In the genomic region with DNA sequence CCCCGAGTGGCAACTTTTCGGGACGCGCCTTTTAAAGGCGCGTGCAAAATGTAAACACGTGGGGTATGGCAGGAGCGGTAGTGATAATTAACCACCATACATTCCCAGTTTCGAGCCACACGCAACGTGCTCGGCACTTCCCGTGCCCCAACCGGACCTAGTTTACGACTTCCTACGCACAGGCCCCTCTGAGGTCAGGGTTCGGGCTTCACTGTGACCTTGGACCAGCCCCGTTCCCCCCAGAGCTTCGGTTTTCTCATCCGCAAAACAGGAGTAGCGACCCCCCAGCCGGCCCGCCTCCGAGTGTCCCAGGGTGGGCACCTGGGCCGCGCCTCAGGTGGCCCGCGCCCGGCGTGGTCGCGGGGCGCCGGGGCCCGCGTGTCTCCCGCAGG, we compare ENCODE assay signal across 8 cellular contexts. TPM values are rescaled to one million over a fixed set of nuclear protein-coding genes. Genes with fewer than 3 reads are reported as not detected.
A peak's percentile ranks its signal among the peaks of the same experiment; 100 is the strongest.
DNase-seq lines count a peak whose midpoint lies in the region; ATAC-seq and TF ChIP-seq lines count a peak whose summit lies in the region.

No MANE protein-coding gene starts in this region.

- peak; percentile 20 to 30 for ATAC-seq in gastrocnemius medialis

- peak overlapping the region; percentile 92 for H3K4me2 ChIP-seq in SK-N-SH
- peak overlapping the region; percentile 81 for H3K4me2 ChIP-seq in hepatocyte

- TF ChIP-seq EP300 in SK-N-SH (IDR thresholded peaks at IDR 0.05; ENCODE audit: borderline replicate concordance in 1 of 2, low read depth in 1 of 2, low read length in 1 of 2) = no peak

- POLR2A ChIA-PET in SK-N-SH (lab: Yijun Ruan, JAX) = interaction anchor here (0.6 to 3.2 kb wide), 7 partner anchors 9 to 229 kb away, joined by 3 to 35 read pairs (median 4); partner anchors contain the start of genes LSM3 and XPC

- peaks cover 14% of the 10 kb centered on the region for H3F3A ChIP-seq in SK-N-SH (replicated peaks; ENCODE audit: insufficient read depth)

- H3K4me1 Mint-ChIP-seq in Calu3 (ENCODE audit: low read depth, unreplicated experiment) = peaks cover 23% of the 10 kb centered on the region

- peak overlapping the region; percentile 80 for H3K9ac ChIP-seq in SK-N-SH

- H2AFZ ChIP-seq in SK-N-SH (ENCODE audit: low read depth) (peak overlapping the region; percentile 88), hepatocyte (peak overlapping the region; percentile 80)

- H3K4me3 ChIP-seq in HL-60 (replicated peaks; ENCODE audit: insufficient read depth, low read length) (peak overlapping the region; percentile 94), SK-N-SH (ENCODE audit: low read depth in 2 of 2, low read length in 1 of 2) (peak overlapping the region; percentile 88 to 99), hepatocyte (peak overlapping the region; percentile 78), gastrocnemius medialis (peak overlapping the region; percentile 68 to 91 (median 72))

- H3K9me2 ChIP-seq in SK-N-SH = no peaks in the 10 kb centered on the region
- H3K9me2 ChIP-seq in hepatocyte (replicated peaks; ENCODE audit: insufficient read depth) = no peaks in the 10 kb centered on the region

- in situ Hi-C loops in gastrocnemius medialis (cut with MboI; ENCODE audit: low sequenced_read_pairs in 4 of 4) = loop anchor here in 1 of 4 donors (10.0 to 25.0 kb wide), 2 partner anchors 229 to 637 kb away; partner anchors contain the start of gene HDAC11

- H3K27me3 ChIP-seq in HL-60 (ENCODE audit: insufficient read depth, poor library complexity, severe bottlenecking) = no peaks in the 10 kb centered on the region
- no peaks in the 10 kb centered on the region for H3K27me3 ChIP-seq in SK-N-SH (ENCODE audit: insufficient read depth)
- no peaks in the 10 kb centered on the region for H3K27me3 ChIP-seq in hepatocyte
- H3K27me3 ChIP-seq in gastrocnemius medialis = no peaks in the 10 kb centered on the region

- H3K4me3 Mint-ChIP-seq in Calu3 (ENCODE audit: low read depth, unreplicated experiment) = peak overlapping the region; percentile 97

- no peaks in the 10 kb centered on the region for H3K9me3 ChIP-seq in SK-N-SH
- no peaks in the 10 kb centered on the region for H3K9me3 ChIP-seq in hepatocyte (ENCODE audit: low read depth)
- no peaks in the 10 kb centered on the region for H3K9me3 ChIP-seq in gastrocnemius medialis

- peaks cover 22 to 38% of the 10 kb centered on the region in 2 experiments for H3K36me3 ChIP-seq in SK-N-SH (replicated peaks in 1 of 2; ENCODE audit: control insufficient read depth in 1 of 2, insufficient read depth in 2 of 2, low read length in 1 of 2)
- H3K36me3 ChIP-seq in hepatocyte (replicated peaks; ENCODE audit: insufficient read depth, low read depth) = no peaks in the 10 kb centered on the region
- peaks cover 0 to 14% of the 10 kb centered on the region in 2 donors for H3K36me3 ChIP-seq in gastrocnemius medialis

- H3K27ac Mint-ChIP-seq in Calu3 (ENCODE audit: unreplicated experiment) = peak overlapping the region; percentile 39

- no TSS peak for BruUV-seq in Calu3 (replicated peaks; lab: Mats Ljungman, UMichigan)

- TF ChIP-seq RAD21 in SK-N-SH (IDR thresholded peaks at IDR 0.05; ENCODE audit: low read length) = no peak

- H4K20me1 ChIP-seq in SK-N-SH (ENCODE audit: insufficient read depth) (peaks cover 32% of the 10 kb centered on the region), hepatocyte (ENCODE audit: insufficient read depth, poor library complexity, severe bottlenecking) (peaks cover 19% of the 10 kb centered on the region)

- H3K27ac ChIP-seq in HL-60 (replicated peaks) = peak overlapping the region; percentile 89
- peak overlapping the region; percentile 83 to 93; a peak in 3 of 4 replicates for H3K27ac ChIP-seq in SK-N-SH (ENCODE audit: low read depth in 2 of 2, low read length in 1 of 2)
- H3K27ac ChIP-seq in hepatocyte = peak overlapping the region; percentile 60
- peak overlapping the region; percentile 92 to 98 (median 94) for H3K27ac ChIP-seq in gastrocnemius medialis

- H3K36me3 Mint-ChIP-seq in Calu3 (ENCODE audit: insufficient read depth, unreplicated experiment) = peaks cover 33% of the 10 kb centered on the region

- H3K9me3 Mint-ChIP-seq in Calu3 (ENCODE audit: low read depth, unreplicated experiment) = no peaks in the 10 kb centered on the region

- H3K79me2 ChIP-seq in SK-N-SH (ENCODE audit: insufficient read depth) = peaks cover 68% of the 10 kb centered on the region
- peaks cover 57% of the 10 kb centered on the region for H3K79me2 ChIP-seq in hepatocyte

- intact Hi-C loops in Calu3 (cut with micrococcal nuclease; ENCODE audit: unreplicated experiment) = loop anchor here (1.0 to 10.0 kb wide), 3 partner anchors 32 to 469 kb away; no protein-coding TSS in a partner anchor
- intact Hi-C loops in gastrocnemius medialis (cut with DNase I; ENCODE audit: low total_unique reads) = loop anchor here (2.0 to 10.0 kb wide), 4 partner anchors 161 to 639 kb away; partner anchors contain the start of genes CCDC174 and HDAC11

- no peak for TF ChIP-seq POLR2A in gastrocnemius medialis (IDR thresholded peaks at IDR 0.05)

- H3K4me1 ChIP-seq in SK-N-SH (ENCODE audit: control insufficient read depth in 1 of 2, insufficient read depth in 2 of 2, low read depth in 1 of 2, low read length in 1 of 2) = peaks cover 15 to 34% of the 10 kb centered on the region in 2 experiments
- H3K4me1 ChIP-seq in hepatocyte (ENCODE audit: insufficient read depth) = peaks cover 23% of the 10 kb centered on the region
- peaks cover 33 to 41% of the 10 kb centered on the region in 2 donors for H3K4me1 ChIP-seq in gastrocnemius medialis

- peak; percentile 27 for DNase-seq in Calu3
- peak; percentile 82 for DNase-seq in GM20000 (ENCODE audit: low spot score)
- DNase-seq in HL-60 (ENCODE audit: low read depth in 1 of 2, low spot score in 1 of 2) = peak; percentile 78 to 85
- DNase-seq in SK-N-SH = peak; percentile 77
- peak in 46 of 58 donors; percentile 39 to 87 (median 73) for DNase-seq in anterior cingulate cortex (lab: John Stamatoyannopoulos, UW)
- DNase-seq in hepatocyte (ENCODE audit: low spot score) = peak; percentile 63
- DNase-seq in gastrocnemius medialis = peak; percentile 65 to 67
- no peak for DNase-seq in T-helper 9 cell

- WGBS in SK-N-SH (ENCODE audit: low lambda C conversion rate) = 2% methylated on average over 7 of the region's 37 CpGs
- 1% methylated on average over 37 of the region's 37 CpGs for WGBS in hepatocyte (ENCODE audit: low lambda C conversion rate, missing lambda C conversion rate)

- CTCF ChIA-PET in Calu3 (lab: Charles Lee) = interaction anchor here (0.9 to 2.2 kb wide), 5 partner anchors 10 to 247 kb away, joined by 3 to 28 read pairs (median 8); partner anchors contain the start of genes LSM3 and XPC
- CTCF ChIA-PET in SK-N-SH (lab: Yijun Ruan, JAX) = interaction anchor here (0.9 to 3.9 kb wide), 4 partner anchors 21 to 244 kb away, joined by 3 to 37 read pairs (median 5); partner anchors contain the start of gene WNT7A

- TF ChIP-seq CTCF in Calu3 (IDR thresholded peaks at IDR 0.05; ENCODE audit: unreplicated experiment) (no peak), GM20000 (IDR thresholded peaks at IDR 0.05; ENCODE audit: extremely low read depth, missing control alignments) (no peak), HL-60 (IDR thresholded peaks at IDR 0.05; ENCODE audit: insufficient read depth, low read length) (no peak), SK-N-SH (IDR thresholded peaks at IDR 0.05) (no peak), hepatocyte (IDR thresholded peaks at IDR 0.05; ENCODE audit: poor library complexity) (no peak), gastrocnemius medialis (IDR thresholded peaks at IDR 0.05 in 4 of 5, conservative IDR thresholded peaks at IDR 0.05 in 1 of 5) (no peak)

- H3K27me3 Mint-ChIP-seq in Calu3 (ENCODE audit: unreplicated experiment) = no peaks in the 10 kb centered on the region

TF ChIP-seq in SK-N-SH, 30 proteins besides CTCF, POLR2A, EP300 and RAD21 (continues in another document):
- TF ChIP-seq NFIC (IDR thresholded peaks at IDR 0.05; ENCODE audit: borderline replicate concordance) (no peak), ELF1 (IDR thresholded peaks at IDR 0.05) (peak; percentile 48; the same call in 1 of the 2 replicates), CHD2 (IDR thresholded peaks at IDR 0.05; ENCODE audit: low read length, partially characterized antibody) (peak; percentile 50), IRF3 (IDR thresholded peaks at IDR 0.05; ENCODE audit: low read depth, low read length) (no peak), MXI1 (IDR thresholded peaks at IDR 0.05; ENCODE audit: low read depth, low read length) (peak; percentile 96)

RNA-seq across cellular contexts. Expression of gene CHCHD4, which starts 0.5 kb away (rescaled TPM):
- total RNA-seq in Calu3 (2022) (14.3 and 16.7 TPM in 2 replicates), hepatocyte (14.6 and 15.2 TPM in 2 replicates), gastrocnemius medialis (10 to 100 TPM; 16.2 to 49.4 (median 22.8) TPM)
- polyA plus RNA-seq in SK-N-SH (2012; rRNA removed) (15.4 and 17.3 TPM in 2 replicates), hepatocyte (21.8 and 22.8 TPM in 2 replicates)
- 21.3 and 22.4 TPM in 2 replicates for polyA plus RNA-seq in SK-N-SH (2012; cell fraction: cytosol; rRNA removed)
- polyA plus RNA-seq in SK-N-SH (2012; cell fraction: nucleus; rRNA removed) = 4.1 and 5.7 TPM in 2 replicates

RNA-seq across cellular contexts. Expression of gene TMEM43, which starts 0.6 kb away (rescaled TPM):
- total RNA-seq in Calu3 (2022) (56.2 and 57.0 TPM in 2 replicates), hepatocyte (66.4 and 73.1 TPM in 2 replicates), gastrocnemius medialis (100 to 1,000 TPM in 1 of 4 donors, 10 to 100 TPM in 3; 68.2 to 128 (median 78.6) TPM)
- polyA plus RNA-seq in SK-N-SH (2012; rRNA removed) (105 and 123 TPM in 2 replicates), hepatocyte (52.7 and 59.4 TPM in 2 replicates)
- polyA plus RNA-seq in SK-N-SH (2012; cell fraction: cytosol; rRNA removed) = 83.4 and 97.1 TPM in 2 replicates
- 137 and 155 TPM in 2 replicates for polyA plus RNA-seq in SK-N-SH (2012; cell fraction: nucleus; rRNA removed)

RNA-seq across cellular contexts. Expression of gene XPC, which starts 54.2 kb away (rescaled TPM):
- 23.8 and 24.3 TPM in 2 replicates for total RNA-seq in Calu3 (2022)
- polyA plus RNA-seq in SK-N-SH (2012; rRNA removed) = 50.0 and 52.0 TPM in 2 replicates
- polyA plus RNA-seq in SK-N-SH (2012; cell fraction: cytosol; rRNA removed) = 41.9 and 42.1 TPM in 2 replicates
- 140 and 154 TPM in 2 replicates for polyA plus RNA-seq in SK-N-SH (2012; cell fraction: nucleus; rRNA removed)
- 28.6 and 29.5 TPM in 2 replicates for total RNA-seq in hepatocyte
- polyA plus RNA-seq in hepatocyte = 27.3 and 27.4 TPM in 2 replicates
- 10 to 100 TPM; 22.0 to 30.6 (median 27.0) TPM for total RNA-seq in gastrocnemius medialis

RNA-seq across cellular contexts. Expression of gene LSM3, which starts 54.4 kb away (rescaled TPM):
- 16.7 and 17.7 TPM in 2 replicates for total RNA-seq in Calu3 (2022)
- polyA plus RNA-seq in SK-N-SH (2012; rRNA removed) = 5.1 and 6.4 TPM in 2 replicates
- polyA plus RNA-seq in SK-N-SH (2012; cell fraction: cytosol; rRNA removed) = 9.3 and 15.8 TPM in 2 replicates
- polyA plus RNA-seq in SK-N-SH (2012; cell fraction: nucleus; rRNA removed) = 0.66 and 1.4 TPM in 2 replicates
- total RNA-seq in hepatocyte = 10.5 and 12.4 TPM in 2 replicates
- polyA plus RNA-seq in hepatocyte = 22.1 and 26.4 TPM in 2 replicates
- total RNA-seq in gastrocnemius medialis = 10 to 100 TPM; 11.6 to 16.8 (median 14.2) TPM
